In genomic region chr10:1417574-1417973, GRCh38 we compare ENCODE assay signal across 21 cellular contexts.
"Had no signal": no experiment of that assay in that cellular context is flagged by ENCODE, and none has a peak within 500 bp of the region (broad histone marks: within the 10 kb centered on the region; RNA-seq: fewer than 3 reads in every experiment).

No MANE protein-coding gene starts in this region.

- H3K4me3 Mint-ChIP-seq: activated CD8-positive, alpha-beta T cell treated with anti-CD3 and anti-CD28 coated beads, Interleukin-2, amount 10 ng/mL, durations not matched to agents 7 days and 5 days; activated naive CD4-positive, alpha-beta T cell treated with anti-CD3 and anti-CD28 coated beads, Interleukin-2, amount 50 U/mL, for 24 hours; activated T-cell treated with anti-CD3 and anti-CD28 coated beads, Interleukin-2, amount 50 U/mL, for 4 hours; activated T-helper 17 cell treated with anti-CD3 and anti-CD28 coated beads, Interleukin-2, amount 50 U/mL, for 72 hours; T-helper 1 cell treated with Interleukin-12 subunit alpha and Interleukin-12 subunit beta and Interleukin-4 antibody, amounts not matched to agents 30 μg/mL and 1 μg/mL, for 36 hours; WTC11 had no signal

- DNase-seq: activated CD4-positive, alpha-beta T cell treated with anti-CD3 and anti-CD28 coated beads for 48 hours; activated CD4-positive, alpha-beta T cell treated with anti-CD3 and anti-CD28 coated beads, Interleukin-2, amount 50 U/mL, for 4 hours; activated CD4-positive, CD25-positive, alpha-beta regulatory T cell treated with anti-CD3 and anti-CD28 coated beads, Interleukin-2, amount 50 U/mL, for 72 hours; activated CD8-positive, alpha-beta T cell treated with anti-CD3 and anti-CD28 coated beads, Interleukin-2, amount 10 ng/mL, durations not matched to agents 7 days and 5 days; activated T-cell treated with anti-CD3 and anti-CD28 coated beads, Interleukin-2, amount 50 U/mL, for 4 hours; aorta; caudate nucleus; NCI-H1092; NCI-H1417 treated with DMSO at 0.1 percent for 48 hours; NCI-H1694; NCI-H2029; NCI-H345; NCI-H510A; NCI-H526 treated with DMSO at 0.1 percent for 48 hours; NCI-H82; Peyer's patch; SHP77 had no signal

- H3K27ac Mint-ChIP-seq: activated CD8-positive, alpha-beta T cell treated with anti-CD3 and anti-CD28 coated beads, Interleukin-2, amount 10 ng/mL, durations not matched to agents 7 days and 5 days; activated naive CD4-positive, alpha-beta T cell treated with anti-CD3 and anti-CD28 coated beads, Interleukin-2, amount 50 U/mL, for 24 hours; activated T-helper 17 cell treated with anti-CD3 and anti-CD28 coated beads, Interleukin-2, amount 50 U/mL, for 72 hours; T-helper 1 cell treated with Interleukin-12 subunit alpha and Interleukin-12 subunit beta and Interleukin-4 antibody, amounts not matched to agents 30 μg/mL and 1 μg/mL, for 36 hours; WTC11 had no signal

- H3K4me1 Mint-ChIP-seq: activated T-helper 17 cell treated with anti-CD3 and anti-CD28 coated beads, Interleukin-2, amount 50 U/mL, for 72 hours had no signal

- H3K36me3 Mint-ChIP-seq: activated naive CD4-positive, alpha-beta T cell treated with anti-CD3 and anti-CD28 coated beads, Interleukin-2, amount 50 U/mL, for 24 hours; WTC11 had no signal

- H3K9me3 Mint-ChIP-seq: activated naive CD4-positive, alpha-beta T cell treated with anti-CD3 and anti-CD28 coated beads, Interleukin-2, amount 50 U/mL, for 24 hours; activated T-cell treated with anti-CD3 and anti-CD28 coated beads, Interleukin-2, amount 50 U/mL, for 4 hours; T-helper 1 cell treated with Interleukin-12 subunit alpha and Interleukin-12 subunit beta and Interleukin-4 antibody, amounts not matched to agents 30 μg/mL and 1 μg/mL, for 36 hours had no signal
